In genomic region chr13:75596657-75597182, GRCh38 we compare ENCODE assay signal across 28 cellular contexts.
"Had no signal": no experiment of that assay in that cellular context is flagged by ENCODE, and none has a peak within 500 bp of the region (broad histone marks: within the 10 kb centered on the region; RNA-seq: fewer than 3 reads in every experiment).

No MANE protein-coding gene starts in this region.

- H3K4me3 Mint-ChIP-seq: endodermal cell; naive thymus-derived CD8-positive, alpha-beta T cell; stimulated activated naive B cell treated with anti-CD40 and anti-IgM and Interleukin-4, amounts not matched to agents 10 μg/mL and 1 μg/mL and 100 μg/mL, for 72 hours; stimulated activated naive CD8-positive, alpha-beta T cell treated with anti-CD3 and anti-CD28 coated beads, Interleukin-15, Interleukin-2, amounts not matched to agents 100 ng/mL and 50 ng/mL, for 24 hours had no signal

- H3K27ac ChIP-seq: dorsolateral prefrontal cortex, epithelial cell of prostate, foreskin keratinocyte, gastroesophageal sphincter, heart left ventricle, hepatocyte, left lung, ovary, psoas muscle, sigmoid colon, skin epidermis, spleen, suprapubic skin, transverse colon, upper lobe of right lung, uterus had no signal

- H3K9me3 ChIP-seq: gastroesophageal sphincter, left lung, ovary, psoas muscle, sigmoid colon, spleen, suprapubic skin, transverse colon, upper lobe of right lung, uterus had no signal

- H3K27me3 Mint-ChIP-seq: naive thymus-derived CD8-positive, alpha-beta T cell; stimulated activated naive B cell treated with anti-CD40 and anti-IgM and Interleukin-4, amounts not matched to agents 10 μg/mL and 1 μg/mL and 100 μg/mL, for 72 hours; stimulated activated naive CD8-positive, alpha-beta T cell treated with anti-CD3 and anti-CD28 coated beads, Interleukin-15, Interleukin-2, amounts not matched to agents 100 ng/mL and 50 ng/mL, for 24 hours had no signal

- H3K4me1 Mint-ChIP-seq: endodermal cell; stimulated activated naive B cell treated with anti-CD40 and anti-IgM and Interleukin-4, amounts not matched to agents 10 μg/mL and 1 μg/mL and 100 μg/mL, for 72 hours had no signal

- H3K36me3 ChIP-seq: ovary, transverse colon, upper lobe of right lung, uterus had no signal

- H3K4me2 ChIP-seq: hepatocyte had no signal

- H3K4me1 ChIP-seq: foreskin keratinocyte, gastroesophageal sphincter, left lung, sigmoid colon, spleen, suprapubic skin, transverse colon, upper lobe of right lung, uterus had no signal

- H3K27me3 ChIP-seq: dorsolateral prefrontal cortex, foreskin keratinocyte, gastroesophageal sphincter, heart left ventricle, hepatocyte, left lung, ovary, sigmoid colon, spleen, suprapubic skin, transverse colon, upper lobe of right lung, uterus had no signal

- DNase-seq: dorsolateral prefrontal cortex; effector CD8-positive, alpha-beta T cell; endodermal cell; foreskin keratinocyte; heart left ventricle; left cardiac atrium; left lung; mesendoderm; naive thymus-derived CD8-positive, alpha-beta T cell; occipital lobe; ovary; posterior cingulate gyrus; psoas muscle; right cardiac atrium; sigmoid colon; spleen; stimulated activated CD4-positive, alpha-beta T cell treated with anti-CD3 and anti-CD28 coated beads, Interleukin-4, amount 100 ng/mL, for 4 hours; stimulated activated naive B cell treated with anti-CD40 and anti-IgM and Interleukin-4, amounts not matched to agents 10 μg/mL and 1 μg/mL and 100 μg/mL, for 72 hours; transverse colon; upper lobe of right lung; uterus had no signal

- H3K79me2 ChIP-seq: hepatocyte had no signal

- H3K4me3 ChIP-seq: dorsolateral prefrontal cortex, gastroesophageal sphincter, heart left ventricle, hepatocyte, left lung, ovary, psoas muscle, sigmoid colon, skin epidermis, spleen, suprapubic skin, transverse colon, upper lobe of right lung, uterus had no signal

- H2AFZ ChIP-seq: hepatocyte had no signal

- H3K9me3 Mint-ChIP-seq: endodermal cell; naive thymus-derived CD8-positive, alpha-beta T cell; stimulated activated naive B cell treated with anti-CD40 and anti-IgM and Interleukin-4, amounts not matched to agents 10 μg/mL and 1 μg/mL and 100 μg/mL, for 72 hours; stimulated activated naive CD8-positive, alpha-beta T cell treated with anti-CD3 and anti-CD28 coated beads, Interleukin-15, Interleukin-2, amounts not matched to agents 100 ng/mL and 50 ng/mL, for 24 hours had no signal

- H3K27ac Mint-ChIP-seq: endodermal cell; naive thymus-derived CD8-positive, alpha-beta T cell; stimulated activated naive B cell treated with anti-CD40 and anti-IgM and Interleukin-4, amounts not matched to agents 10 μg/mL and 1 μg/mL and 100 μg/mL, for 72 hours; stimulated activated naive CD8-positive, alpha-beta T cell treated with anti-CD3 and anti-CD28 coated beads, Interleukin-15, Interleukin-2, amounts not matched to agents 100 ng/mL and 50 ng/mL, for 24 hours had no signal

- ATAC-seq: esophagus mucosa; foreskin keratinocyte; gastroesophageal sphincter; heart left ventricle; left cardiac atrium; left lung; naive thymus-derived CD8-positive, alpha-beta T cell; psoas muscle; right cardiac atrium; stimulated activated naive B cell treated with anti-CD40 and anti-IgM and Interleukin-4, amounts not matched to agents 10 μg/mL and 1 μg/mL and 100 μg/mL, for 72 hours; upper lobe of right lung had no signal
